19 cellular contexts compared by ENCODE assay signal in genomic region chr6:110284877-110285276, GRCh38.
DNase-seq lines count a peak whose midpoint lies in the region; ATAC-seq and TF ChIP-seq lines count a peak whose summit lies in the region.
"Had no signal": no experiment of that assay in that cellular context is flagged by ENCODE, and none has a peak within 500 bp of the region (broad histone marks: within the 10 kb centered on the region; RNA-seq: fewer than 3 reads in every experiment).

No MANE protein-coding gene starts in this region.

- intact Hi-C loops in testis (cut with DNase I; ENCODE audit: low total_unique reads), result no loop called here

- no peak overlapping the region for H3K27ac Mint-ChIP-seq in naive thymus-derived CD8-positive, alpha-beta T cell
- H3K27ac Mint-ChIP-seq: CD14-positive monocyte had no signal

- H3K4me3 Mint-ChIP-seq in naive thymus-derived CD8-positive, alpha-beta T cell, result no peak overlapping the region
- H3K4me3 Mint-ChIP-seq: CD14-positive monocyte had no signal

- peaks cover 0 to 5% (median 0%) of the 10 kb centered on the region in 4 donors for H3K4me1 Mint-ChIP-seq in naive thymus-derived CD8-positive, alpha-beta T cell
- H3K4me1 Mint-ChIP-seq: CD14-positive monocyte had no signal

- peaks cover 5% of the 10 kb centered on the region for H3K4me1 ChIP-seq in testis
- H3K4me1 ChIP-seq: A549 had no signal

- no peak for ATAC-seq in naive thymus-derived CD8-positive, alpha-beta T cell
- no peak for ATAC-seq in esophagus mucosa
- ATAC-seq: A549 had no signal

- H3K9me3 ChIP-seq in testis, result no peaks in the 10 kb centered on the region
- H3K9me3 ChIP-seq: A549 had no signal

- peaks cover 0 to 8% (median 2%) of the 10 kb centered on the region in 3 donors for H3K36me3 Mint-ChIP-seq in naive thymus-derived CD8-positive, alpha-beta T cell
- H3K36me3 Mint-ChIP-seq: CD14-positive monocyte had no signal

- peak; percentile 11 for DNase-seq in DMS 273 treated with DMSO at 0.1 percent for 48 hours (lab: John Stamatoyannopoulos, UW)
- peak; percentile 10 for DNase-seq in fibroblast of peridontal ligament (ENCODE audit: extremely low read depth)
- DNase-seq in superior temporal gyrus (ENCODE audit: extremely low spot score), result peak; percentile 81
- no peak for DNase-seq in naive thymus-derived CD8-positive, alpha-beta T cell
- DNase-seq in testis, result no peak
- no peak for DNase-seq in H7
- DNase-seq: AML-193, COR-L47, NCI-H2029, NCI-H2171, NCI-H446 treated with DMSO at 0.1 percent for 48 hours, NCI-H748 treated with DMSO at 0.1 percent for 48 hours, OCI-M1, RPMI8226, SIG-M5 had no signal

- TF ChIP-seq CTCF in testis (IDR thresholded peaks at IDR 0.05), result no peak

- H3K27me3 ChIP-seq in testis (no peaks in the 10 kb centered on the region), H7 (ENCODE audit: control insufficient read depth, insufficient read depth, low read length) (no peaks in the 10 kb centered on the region)

- no peak overlapping the region for H3K4me3 ChIP-seq in testis
- H3K4me3 ChIP-seq in H7 (ENCODE audit: insufficient read depth, low read depth, low read length), result no peak overlapping the region
- H3K4me3 ChIP-seq: A549 had no signal

- no peak for TF ChIP-seq POLR2A in testis (IDR thresholded peaks at IDR 0.05)

- peaks cover 0 to 11% (median 0%) of the 10 kb centered on the region in 9 donors for H3K9me3 Mint-ChIP-seq in naive thymus-derived CD8-positive, alpha-beta T cell

- H3K27me3 Mint-ChIP-seq in naive thymus-derived CD8-positive, alpha-beta T cell, result peaks cover 0 to 3% (median 0%) of the 10 kb centered on the region in 5 donors

- H3K27ac ChIP-seq in angular gyrus (ENCODE audit: low read depth, low read length), result peak overlapping the region; percentile 93
- H3K27ac ChIP-seq in testis, result no peak overlapping the region
- H3K27ac ChIP-seq: A549 had no signal

- H3K36me3 ChIP-seq in testis (ENCODE audit: low read depth, missing control alignments) (no peaks in the 10 kb centered on the region), H7 (replicated peaks; ENCODE audit: control insufficient read depth, insufficient read depth, low read length) (no peaks in the 10 kb centered on the region)

- POLR2A ChIA-PET in naive thymus-derived CD8-positive, alpha-beta T cell (lab: Charles Lee), result no interaction called here

Comparison
In these comparisons a context has a peak if more than half of its experiments do, and no peak if none do; other contexts are left out.
1. DNase-seq: peak in DMS 273 treated with DMSO at 0.1 percent for 48 hours (single experiment), fibroblast of peridontal ligament (single experiment) and superior temporal gyrus (single experiment); none in naive thymus-derived CD8-positive, alpha-beta T cell (0 of 10), testis (single experiment) and H7 (single experiment).